ENCODE assay signal across 24 cellular contexts in genomic region chr19:33736787-33737186, GRCh38. TPM values are rescaled to one million over a fixed set of nuclear protein-coding genes. Genes with fewer than 3 reads are reported as not detected.
DNase-seq lines count a peak whose midpoint lies in the region; ATAC-seq, FAIRE-seq and TF ChIP-seq lines count a peak whose summit lies in the region.
"Had no signal": no experiment of that assay in that cellular context is flagged by ENCODE, and none has a peak within 500 bp of the region (broad histone marks: within the 10 kb centered on the region; RNA-seq: fewer than 3 reads in every experiment).

No MANE protein-coding gene starts in this region.

- no peak overlapping the region for H3K9ac ChIP-seq in H1 (replicated peaks in 1 of 4; ENCODE audit: extremely low read depth in 1 of 4, low read depth in 3 of 4, low read length in 3 of 4)
- H3K9ac ChIP-seq: BLaER1 treated with 17β-estradiol and CSF1 and Interleukin-3, amounts not matched to agents 10 nM and 100 nM had no signal

- H3K79me2 ChIP-seq in H1 (ENCODE audit: control insufficient read depth in 1 of 2, insufficient read depth in 2 of 2, low read length in 2 of 2) = no peaks in the 10 kb centered on the region

- FAIRE-seq in H1 (lab: Jason Lieb, UNC) = no peak
- FAIRE-seq: A549, GM12878, GM12892, GM18507 had no signal

- H3K4me1 ChIP-seq in H1 (replicated peaks in 1 of 4; ENCODE audit: control insufficient read depth in 3 of 4, insufficient read depth in 4 of 4, low read length in 3 of 4) = peaks cover 0 to 5% (median 2%) of the 10 kb centered on the region in 4 experiments; a peak in 3 of 7 replicates
- no peaks in the 10 kb centered on the region for H3K4me1 ChIP-seq in CD8-positive, alpha-beta T cell (ENCODE audit: insufficient read depth, low read length)
- H3K4me1 ChIP-seq: A549; BLaER1 treated with 17β-estradiol and CSF1 and Interleukin-3, amounts not matched to agents 10 nM and 100 nM had no signal

- H3K27ac ChIP-seq in H1 (ENCODE audit: low read depth, low read length) = no peak overlapping the region
- H3K27ac ChIP-seq in CD8-positive, alpha-beta T cell (ENCODE audit: low read depth, low read length) = no peak overlapping the region
- H3K27ac ChIP-seq: 22Rv1; A549; BLaER1 treated with 17β-estradiol and CSF1 and Interleukin-3, amounts not matched to agents 10 nM and 100 nM; C4-2B had no signal

- H3K4me3 Mint-ChIP-seq in natural killer cell treated with Interleukin-12 subunit alpha and Interleukin-12 subunit beta and Interleukin-15 and Interleukin-18, amount 100 ng/mL, for 72 hours = no peak overlapping the region
- no peak overlapping the region for H3K4me3 Mint-ChIP-seq in natural killer cell
- no peak overlapping the region for H3K4me3 Mint-ChIP-seq in CD8-positive, alpha-beta T cell
- H3K4me3 Mint-ChIP-seq: B cell; CD4-positive, alpha-beta T cell; CD8-positive, alpha-beta memory T cell had no signal

- no peaks in the 10 kb centered on the region for H3K36me3 ChIP-seq in H1 (ENCODE audit: control insufficient read depth in 2 of 4, insufficient read depth in 4 of 4, low read length in 3 of 4)
- no peaks in the 10 kb centered on the region for H3K36me3 ChIP-seq in CD8-positive, alpha-beta T cell (ENCODE audit: insufficient read depth, low read length)
- H3K36me3 ChIP-seq: BLaER1 treated with 17β-estradiol and CSF1 and Interleukin-3, amounts not matched to agents 10 nM and 100 nM had no signal

- TF ChIP-seq CTCF in natural killer cell (IDR thresholded peaks at IDR 0.05) (no peak), H1 (IDR thresholded peaks at IDR 0.05; ENCODE audit: control extremely low read depth in 1 of 3, insufficient read depth in 1 of 3, low read depth in 1 of 3, low read length in 3 of 3) (no peak)
- TF ChIP-seq CTCF in CD8-positive, alpha-beta T cell (IDR thresholded peaks at IDR 0.05) = no peak

- no peak overlapping the region for H3K4me2 ChIP-seq in H1 (ENCODE audit: insufficient read depth in 1 of 2, low read depth in 2 of 2, low read length in 2 of 2)
- H3K4me2 ChIP-seq: A549; BLaER1 treated with 17β-estradiol and CSF1 and Interleukin-3, amounts not matched to agents 10 nM and 100 nM had no signal

- no peaks in the 10 kb centered on the region for H3K9me3 Mint-ChIP-seq in natural killer cell treated with Interleukin-12 subunit alpha and Interleukin-12 subunit beta and Interleukin-15 and Interleukin-18, amount 100 ng/mL, for 72 hours
- no peaks in the 10 kb centered on the region for H3K9me3 Mint-ChIP-seq in natural killer cell
- peaks cover 5% of the 10 kb centered on the region for H3K9me3 Mint-ChIP-seq in CD8-positive, alpha-beta T cell
- H3K9me3 Mint-ChIP-seq: CD4-positive, alpha-beta T cell had no signal

- H3K27me3 Mint-ChIP-seq in natural killer cell treated with Interleukin-12 subunit alpha and Interleukin-12 subunit beta and Interleukin-15 and Interleukin-18, amount 100 ng/mL, for 72 hours = peaks cover 0 to 5% of the 10 kb centered on the region in 2 donors
- H3K27me3 Mint-ChIP-seq in natural killer cell (ENCODE audit: low read depth in 2 of 2) = peaks cover 0 to 8% of the 10 kb centered on the region in 2 donors
- H3K27me3 Mint-ChIP-seq in CD8-positive, alpha-beta T cell (ENCODE audit: low read depth) = peaks cover 8% of the 10 kb centered on the region

- WGBS in H1 (ENCODE audit: extremely low coverage in 1 of 2, insufficient coverage in 1 of 2, insufficient read length in 1 of 2, insufficient replicate concordance in 2 of 2, low coverage in 1 of 2, low lambda C conversion rate in 2 of 2, missing lambda C conversion rate in 1 of 2), 2 experiments = 61% methylated on average over 3 of the region's 3 CpGs; no CpG with 5 or more reads in 1 of the 2 experiments

- H2BK20ac ChIP-seq in H1 (ENCODE audit: low read length) = no peak overlapping the region

- no peak overlapping the region for H4K5ac ChIP-seq in H1 (ENCODE audit: insufficient read length, low read depth, low read length)

- no peak for TF ChIP-seq EP300 in H1 (IDR thresholded peaks at IDR 0.05; ENCODE audit: borderline replicate concordance in 1 of 2, low read depth in 2 of 2, low read length in 2 of 2)

- no peak overlapping the region for H4K91ac ChIP-seq in H1 (replicated peaks; ENCODE audit: insufficient read length, low read length)

- H2BK120ac ChIP-seq in H1 (replicated peaks; ENCODE audit: low read depth, low read length) = no peak overlapping the region

- no peak overlapping the region for H3K4me3 ChIP-seq in H1 (ENCODE audit: extremely low read depth in 1 of 4, insufficient read depth in 2 of 4, low read depth in 3 of 4, low read length in 4 of 4)
- H3K4me3 ChIP-seq in CD8-positive, alpha-beta T cell (ENCODE audit: low read depth, low read length) = no peak overlapping the region
- H3K4me3 ChIP-seq: A549; BLaER1 treated with 17β-estradiol and CSF1 and Interleukin-3, amounts not matched to agents 10 nM and 100 nM; GM12878 had no signal

- no peak overlapping the region for H3K27ac Mint-ChIP-seq in natural killer cell treated with Interleukin-12 subunit alpha and Interleukin-12 subunit beta and Interleukin-15 and Interleukin-18, amount 100 ng/mL, for 72 hours
- no peak overlapping the region for H3K27ac Mint-ChIP-seq in natural killer cell
- no peak overlapping the region for H3K27ac Mint-ChIP-seq in CD8-positive, alpha-beta T cell
- H3K27ac Mint-ChIP-seq: B cell; CD4-positive, alpha-beta T cell; CD8-positive, alpha-beta memory T cell had no signal

- H3K9me3 ChIP-seq in H1 (ENCODE audit: insufficient read depth in 2 of 2, low read depth in 1 of 2, low read length in 1 of 2) = peaks cover 4 to 6% of the 10 kb centered on the region in 2 experiments; a peak in 2 of 4 replicates
- H3K9me3 ChIP-seq in CD8-positive, alpha-beta T cell (ENCODE audit: low read length) = no peaks in the 10 kb centered on the region

- no peak overlapping the region for H3K14ac ChIP-seq in H1 (ENCODE audit: insufficient read length)

- TF ChIP-seq POLR2A in H1 (IDR thresholded peaks at IDR 0.05; ENCODE audit: control extremely low read depth in 1 of 2, low read depth in 2 of 2, low read length in 2 of 2) = no peak

- H3K18ac ChIP-seq in H1 (ENCODE audit: extremely low read depth, low read length) = no peak overlapping the region; the same call in 1 of the 2 replicates

- H3K23ac ChIP-seq in H1 (ENCODE audit: insufficient read length) = no peak overlapping the region

- POLR2A ChIA-PET in H1 (lab: Charles Lee; ENCODE audit: partially characterized antibody) = no interaction called here
- POLR2A ChIA-PET in CD8-positive, alpha-beta T cell (lab: Charles Lee) = no interaction called here

- CTCF ChIA-PET in H1 (lab: Charles Lee; ENCODE audit: partially characterized antibody) = interaction anchor here (0.9 to 2.3 kb wide), 7 partner anchors 17 to 509 kb away, joined by 3 to 6 read pairs (median 3); no protein-coding TSS in a partner anchor
- CTCF ChIA-PET in CD8-positive, alpha-beta T cell (lab: Charles Lee) = interaction anchor here (0.6 kb wide), 1 partner anchor 133 kb away, joined by 4 read pairs; no protein-coding TSS in a partner anchor

- no peak overlapping the region for H3K4ac ChIP-seq in H1 (replicated peaks; ENCODE audit: insufficient read length, low read depth, low read length)

- H2AFZ ChIP-seq in H1 (ENCODE audit: low read length) = no peak overlapping the region

- H4K20me1 ChIP-seq in H1 (replicated peaks in 1 of 2; ENCODE audit: control insufficient read depth in 1 of 2, insufficient read depth in 2 of 2, low read length in 2 of 2) = peaks cover 5 to 12% of the 10 kb centered on the region in 2 experiments

- no peak overlapping the region for H2AK5ac ChIP-seq in H1 (ENCODE audit: low read depth, low read length)

- intact Hi-C loops in natural killer cell (cut with micrococcal nuclease) = no loop called here
- intact Hi-C loops in CD8-positive, alpha-beta T cell (cut with DNase I, micrococcal nuclease) = no loop called here

- no peaks in the 10 kb centered on the region for H3K23me2 ChIP-seq in H1 (ENCODE audit: low read depth, low read length)

- no peaks in the 10 kb centered on the region for H3K27me3 ChIP-seq in H1 (replicated peaks in 1 of 4; ENCODE audit: control insufficient read depth in 3 of 4, extremely low read depth in 1 of 4, insufficient read depth in 3 of 4, low read length in 3 of 4)
- no peaks in the 10 kb centered on the region for H3K27me3 ChIP-seq in CD8-positive, alpha-beta T cell (ENCODE audit: insufficient read depth, low read length)

- H3K4me1 Mint-ChIP-seq in natural killer cell treated with Interleukin-12 subunit alpha and Interleukin-12 subunit beta and Interleukin-15 and Interleukin-18, amount 100 ng/mL, for 72 hours (ENCODE audit: low read depth in 2 of 2) = no peaks in the 10 kb centered on the region
- H3K4me1 Mint-ChIP-seq in natural killer cell = no peaks in the 10 kb centered on the region
- H3K4me1 Mint-ChIP-seq in CD8-positive, alpha-beta T cell (ENCODE audit: low read depth) = no peaks in the 10 kb centered on the region
- H3K4me1 Mint-ChIP-seq: B cell; CD8-positive, alpha-beta memory T cell had no signal

- ATAC-seq in natural killer cell treated with Interleukin-12 subunit alpha and Interleukin-12 subunit beta and Interleukin-15 and Interleukin-18, amount 100 ng/mL, for 72 hours = no peak
- no peak for ATAC-seq in natural killer cell
- no peak for ATAC-seq in CD8-positive, alpha-beta T cell
- ATAC-seq: GM12878 had no signal

- no peak overlapping the region for H2BK15ac ChIP-seq in H1 (ENCODE audit: low read length)

- TF ChIP-seq RAD21 in H1 (IDR thresholded peaks at IDR 0.05 in 1 of 2, conservative IDR thresholded peaks at IDR 0.05 in 1 of 2; ENCODE audit: low read depth in 2 of 2, low read length in 2 of 2) = no peak

- DNase-seq in natural killer cell treated with Interleukin-12 subunit alpha and Interleukin-12 subunit beta and Interleukin-15 and Interleukin-18, amount 100 ng/mL, for 72 hours (ENCODE audit: low spot score) = peak; percentile 16
- DNase-seq in natural killer cell = no peak
- no peak for DNase-seq in H1 (ENCODE audit: low read depth in 1 of 2, low spot score in 2 of 2)
- DNase-seq in stimulated activated CD4-positive, alpha-beta T cell treated with anti-CD3 and anti-CD28 coated beads, Interleukin-4, amount 100 ng/mL, for 1 hour = no peak
- DNase-seq in CD8-positive, alpha-beta T cell = no peak
- DNase-seq: AML-193; CD4-positive, alpha-beta T cell; CD8-positive, alpha-beta memory T cell; COR-L47; DMS 273 treated with DMSO at 0.1 percent for 48 hours; DMS153; DMS53; DMS79; DND-41; EL; GDM1 had no signal

- no peaks in the 10 kb centered on the region for H3K36me3 Mint-ChIP-seq in natural killer cell treated with Interleukin-12 subunit alpha and Interleukin-12 subunit beta and Interleukin-15 and Interleukin-18, amount 100 ng/mL, for 72 hours
- no peaks in the 10 kb centered on the region for H3K36me3 Mint-ChIP-seq in natural killer cell
- no peaks in the 10 kb centered on the region for H3K36me3 Mint-ChIP-seq in CD8-positive, alpha-beta T cell
- H3K36me3 Mint-ChIP-seq: CD8-positive, alpha-beta memory T cell had no signal

- H2BK12ac ChIP-seq in H1 (ENCODE audit: low read depth, low read length) = no peak overlapping the region

- no peaks in the 10 kb centered on the region for H3K79me1 ChIP-seq in H1 (ENCODE audit: low read depth, low read length)

- H2BK5ac ChIP-seq in H1 (ENCODE audit: low read depth, low read length) = peak overlapping the region; percentile 61; the same call in 1 of the 2 replicates

- no peak overlapping the region for H4K8ac ChIP-seq in H1 (ENCODE audit: extremely low read depth, insufficient read depth, low read length)

- no peak overlapping the region for H3K56ac ChIP-seq in H1 (replicated peaks; ENCODE audit: insufficient read length, low read depth, low read length)

RNA-seq across cellular contexts. Expression of gene KCTD15, which starts 59.9 kb away (rescaled TPM):
- 1 to 10 TPM in 1 of 2 donors, under 1 TPM in 1; 0.59 to 3.4 TPM for total RNA-seq in natural killer cell treated with Interleukin-12 subunit alpha and Interleukin-12 subunit beta and Interleukin-15 and Interleukin-18, amount 100 ng/mL, for 72 hours
- total RNA-seq in natural killer cell = 1 to 10 TPM in 2 of 3 donors, under 1 TPM in 1; 0.59 to 4.7 (median 1.4) TPM
- total RNA-seq in H1 (2021; fragmentation: NEBNext Ultra II Directional; extraction: Animal tissue kit (Norgen Biotek cat#: 25700)) = 25.1 and 25.5 TPM in 2 replicates
- polyA plus RNA-seq in H1 (2011; rRNA removed) = 27.0 and 51.8 TPM in 2 replicates
- polyA plus RNA-seq in H1 (2011; cell fraction: cytosol; rRNA removed) = 48.8 TPM
- 79.7 TPM for polyA plus RNA-seq in H1 (2011; cell fraction: nucleus; rRNA removed)
- polyA plus RNA-seq in H1 (2012, experiment 1 of 2) = 15.0 to 22.9 TPM (median 20.8 TPM) in 4 replicates
- polyA plus RNA-seq in H1 (2012, experiment 2 of 2) = 16.1 TPM
- 13.7 TPM for polyA plus RNA-seq in H1 (2013, experiment 1 of 2)
- polyA plus RNA-seq in H1 (2013, experiment 2 of 2) = 12.4 TPM
- 20.1 and 20.2 TPM in 2 replicates for polyA minus RNA-seq in H1 (2011; rRNA and poly(A)+ RNA removed)
- 14.8 TPM for polyA minus RNA-seq in H1 (2011; cell fraction: cytosol; rRNA and poly(A)+ RNA removed)
- polyA minus RNA-seq in H1 (2011; cell fraction: nucleus; rRNA and poly(A)+ RNA removed) = 15.7 TPM
- total RNA-seq in CD8-positive, alpha-beta T cell = under 1 TPM; 0.14 to 0.27 TPM
- total RNA-seq: GM12878 had no signal
- polyA plus RNA-seq: GM12878 had no signal
